In the genomic region with DNA sequence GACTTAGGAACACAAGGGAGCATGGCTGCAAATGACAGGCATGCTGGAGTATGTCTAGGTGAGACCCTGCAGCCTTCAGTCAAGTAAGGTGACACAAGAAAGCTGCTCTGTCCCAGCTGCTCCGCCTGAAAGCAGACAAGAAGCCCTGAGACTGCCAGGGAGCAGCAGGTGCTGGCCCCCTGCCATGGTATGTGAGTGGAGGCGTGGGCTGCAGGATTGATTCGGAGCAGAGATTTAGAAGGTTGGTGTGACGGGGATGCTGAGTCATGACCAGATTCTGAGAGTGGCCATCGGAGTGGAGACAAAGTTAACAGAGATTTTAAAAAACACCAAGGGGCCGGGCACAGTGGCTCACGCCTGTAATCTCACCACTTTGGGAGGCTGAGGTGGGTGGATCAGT, we compare ENCODE assay signal across 1 cellular context.
TF ChIP-seq lines count a peak whose summit lies in the region.

No MANE protein-coding gene starts in this region.

TF ChIP-seq in HEK293, 187 proteins besides CTCF, POLR2A, EP300 and RAD21 (continued from another document and continues in another):
- no peak for TF ChIP-seq KLF9 (tag by site-specific recombination; IDR thresholded peaks at IDR 0.05; ENCODE audit: low read depth)
- TF ChIP-seq ZNF248 (tag by site-specific recombination; IDR thresholded peaks at IDR 0.05): no peak
- no peak for TF ChIP-seq ZNF157 (tag by site-specific recombination; IDR thresholded peaks at IDR 0.05)
- TF ChIP-seq GLI2 (tag by site-specific recombination; IDR thresholded peaks at IDR 0.05; ENCODE audit: borderline replicate concordance, low read depth): no peak
- TF ChIP-seq ZNF514 (tag by site-specific recombination; IDR thresholded peaks at IDR 0.05): no peak
- no peak for TF ChIP-seq ZNF221 (tag by site-specific recombination; IDR thresholded peaks at IDR 0.05; ENCODE audit: borderline replicate concordance)
- no peak for TF ChIP-seq ZNF174 (tag by site-specific recombination; IDR thresholded peaks at IDR 0.05)
- TF ChIP-seq ZBTB8A (tag by site-specific recombination; IDR thresholded peaks at IDR 0.05): no peak
- no peak for TF ChIP-seq ZNF341 (tag by site-specific recombination; IDR thresholded peaks at IDR 0.05; ENCODE audit: low read depth)
- TF ChIP-seq ZBTB48 (tag by site-specific recombination; IDR thresholded peaks at IDR 0.05): peak; percentile 52; the same call in 1 of the 2 replicates
- no peak for TF ChIP-seq ZNF560 (tag by site-specific recombination; IDR thresholded peaks at IDR 0.05; ENCODE audit: borderline replicate concordance)
- TF ChIP-seq, protein P1, sequence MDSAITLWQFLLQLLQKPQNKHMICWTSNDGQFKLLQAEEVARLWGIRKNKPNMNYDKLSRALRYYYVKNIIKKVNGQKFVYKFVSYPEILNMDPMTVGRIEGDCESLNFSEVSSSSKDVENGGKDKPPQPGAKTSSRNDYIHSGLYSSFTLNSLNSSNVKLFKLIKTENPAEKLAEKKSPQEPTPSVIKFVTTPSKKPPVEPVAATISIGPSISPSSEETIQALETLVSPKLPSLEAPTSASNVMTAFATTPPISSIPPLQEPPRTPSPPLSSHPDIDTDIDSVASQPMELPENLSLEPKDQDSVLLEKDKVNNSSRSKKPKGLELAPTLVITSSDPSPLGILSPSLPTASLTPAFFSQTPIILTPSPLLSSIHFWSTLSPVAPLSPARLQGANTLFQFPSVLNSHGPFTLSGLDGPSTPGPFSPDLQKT (IDR thresholded peaks at IDR 0.05; ENCODE audit: borderline replicate concordance, low read depth, low read length): no peak
- TF ChIP-seq, protein P2, sequence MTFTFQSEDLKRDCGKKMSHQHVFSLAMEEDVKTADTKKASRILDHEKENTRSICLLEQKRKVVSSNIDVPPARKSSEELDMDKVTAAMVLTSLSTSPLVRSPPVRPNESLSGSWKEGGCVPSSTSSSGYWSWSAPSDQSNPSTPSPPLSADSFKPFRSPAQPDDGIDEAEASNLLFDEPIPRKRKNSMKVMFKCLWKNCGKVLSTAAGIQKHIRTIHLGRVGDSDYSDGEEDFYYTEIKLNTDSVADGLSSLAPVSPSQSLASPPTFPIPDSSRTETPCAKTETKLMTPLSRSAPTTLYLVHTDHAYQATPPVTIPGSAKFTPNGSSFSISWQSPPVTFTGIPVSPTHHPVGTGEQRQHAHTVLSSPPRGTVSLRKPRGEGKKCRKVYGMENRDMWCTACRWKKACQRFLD (tag by site-specific recombination; IDR thresholded peaks at IDR 0.05): no peak
- TF ChIP-seq ZNF624 (tag by site-specific recombination; IDR thresholded peaks at IDR 0.05): no peak
- TF ChIP-seq ZNF184 (tag by site-specific recombination; IDR thresholded peaks at IDR 0.05): no peak
- TF ChIP-seq, protein P3, sequence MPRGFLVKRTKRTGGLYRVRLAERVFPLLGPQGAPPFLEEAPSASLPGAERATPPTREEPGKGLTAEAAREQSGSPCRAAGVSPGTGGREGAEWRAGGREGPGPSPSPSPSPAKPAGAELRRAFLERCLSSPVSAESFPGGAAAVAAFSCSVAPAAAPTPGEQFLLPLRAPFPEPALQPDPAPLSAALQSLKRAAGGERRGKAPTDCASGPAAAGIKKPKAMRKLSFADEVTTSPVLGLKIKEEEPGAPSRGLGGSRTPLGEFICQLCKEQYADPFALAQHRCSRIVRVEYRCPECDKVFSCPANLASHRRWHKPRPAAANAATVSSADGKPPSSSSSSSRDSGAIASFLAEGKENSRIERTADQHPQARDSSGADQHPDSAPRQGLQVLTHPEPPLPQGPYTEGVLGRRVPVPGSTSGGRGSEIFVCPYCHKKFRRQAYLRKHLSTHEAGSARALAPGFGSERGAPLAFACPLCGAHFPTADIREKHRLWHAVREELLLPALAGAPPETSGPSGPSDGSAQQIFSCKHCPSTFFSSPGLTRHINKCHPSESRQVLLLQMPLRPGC (tag by site-specific recombination; IDR thresholded peaks at IDR 0.05): no peak
- peak; percentile 24; the same call in 1 of the 2 replicates for TF ChIP-seq KLF10 (tag by site-specific recombination; IDR thresholded peaks at IDR 0.05)
- TF ChIP-seq MZF1 (tag by site-specific recombination; IDR thresholded peaks at IDR 0.05; ENCODE audit: borderline replicate concordance): no peak
- TF ChIP-seq ZNF302 (tag by site-specific recombination; IDR thresholded peaks at IDR 0.05; ENCODE audit: low read depth): no peak
- TF ChIP-seq, protein P4, sequence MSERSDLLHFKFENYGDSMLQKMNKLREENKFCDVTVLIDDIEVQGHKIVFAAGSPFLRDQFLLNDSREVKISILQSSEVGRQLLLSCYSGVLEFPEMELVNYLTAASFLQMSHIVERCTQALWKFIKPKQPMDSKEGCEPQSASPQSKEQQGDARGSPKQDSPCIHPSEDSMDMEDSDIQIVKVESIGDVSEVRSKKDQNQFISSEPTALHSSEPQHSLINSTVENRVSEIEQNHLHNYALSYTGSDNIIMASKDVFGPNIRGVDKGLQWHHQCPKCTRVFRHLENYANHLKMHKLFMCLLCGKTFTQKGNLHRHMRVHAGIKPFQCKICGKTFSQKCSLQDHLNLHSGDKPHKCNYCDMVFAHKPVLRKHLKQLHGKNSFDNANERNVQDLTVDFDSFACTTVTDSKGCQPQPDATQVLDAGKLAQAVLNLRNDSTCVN (tag by site-specific recombination; optimal IDR thresholded peaks at IDR 0.05): no peak
- no peak for TF ChIP-seq ZNF211 (tag by site-specific recombination; IDR thresholded peaks at IDR 0.05; ENCODE audit: low read depth)
- TF ChIP-seq ZNF529 (tag by site-specific recombination; IDR thresholded peaks at IDR 0.05; ENCODE audit: insufficient replicate concordance): no peak
- TF ChIP-seq ZNF23 (tag by site-specific recombination; IDR thresholded peaks at IDR 0.05; ENCODE audit: borderline replicate concordance): no peak
- TF ChIP-seq ZNF660 (tag by site-specific recombination; IDR thresholded peaks at IDR 0.05): peak; percentile 38; the same call in 1 of the 2 replicates
- peak; percentile 91 for TF ChIP-seq ZFHX2 (tag by site-specific recombination; conservative IDR thresholded peaks at IDR 0.05)
- TF ChIP-seq, protein P5, sequence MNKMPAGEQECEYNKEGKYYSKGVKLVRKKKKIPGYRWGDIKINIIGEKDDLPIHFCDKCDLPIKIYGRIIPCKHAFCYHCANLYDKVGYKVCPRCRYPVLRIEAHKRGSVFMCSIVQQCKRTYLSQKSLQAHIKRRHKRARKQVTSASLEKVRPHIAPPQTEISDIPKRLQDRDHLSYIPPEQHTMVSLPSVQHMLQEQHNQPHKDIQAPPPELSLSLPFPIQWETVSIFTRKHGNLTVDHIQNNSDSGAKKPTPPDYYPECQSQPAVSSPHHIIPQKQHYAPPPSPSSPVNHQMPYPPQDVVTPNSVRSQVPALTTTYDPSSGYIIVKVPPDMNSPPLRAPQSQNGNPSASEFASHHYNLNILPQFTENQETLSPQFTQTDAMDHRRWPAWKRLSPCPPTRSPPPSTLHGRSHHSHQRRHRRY (tag by site-specific recombination; IDR thresholded peaks at IDR 0.05): no peak
- TF ChIP-seq, protein P6, sequence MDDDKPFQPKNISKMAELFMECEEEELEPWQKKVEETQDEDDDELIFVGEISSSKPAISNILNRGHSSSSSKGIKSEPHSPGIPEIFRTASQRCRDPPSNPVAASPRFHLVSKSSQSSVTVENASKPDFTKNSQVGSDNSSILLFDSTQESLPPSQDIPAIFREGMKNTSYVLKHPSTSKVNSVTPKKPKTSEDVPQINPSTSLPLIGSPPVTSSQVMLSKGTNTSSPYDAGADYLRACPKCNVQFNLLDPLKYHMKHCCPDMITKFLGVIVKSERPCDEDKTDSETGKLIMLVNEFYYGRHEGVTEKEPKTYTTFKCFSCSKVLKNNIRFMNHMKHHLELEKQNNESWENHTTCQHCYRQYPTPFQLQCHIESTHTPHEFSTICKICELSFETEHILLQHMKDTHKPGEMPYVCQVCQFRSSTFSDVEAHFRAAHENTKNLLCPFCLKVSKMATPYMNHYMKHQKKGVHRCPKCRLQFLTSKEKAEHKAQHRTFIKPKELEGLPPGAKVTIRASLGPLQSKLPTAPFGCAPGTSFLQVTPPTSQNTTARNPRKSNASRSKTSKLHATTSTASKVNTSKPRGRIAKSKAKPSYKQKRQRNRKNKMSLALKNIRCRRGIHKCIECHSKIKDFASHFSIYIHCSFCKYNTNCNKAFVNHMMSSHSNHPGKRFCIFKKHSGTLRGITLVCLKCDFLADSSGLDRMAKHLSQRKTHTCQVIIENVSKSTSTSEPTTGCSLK (tag by site-specific recombination; IDR thresholded peaks at IDR 0.05): no peak
- TF ChIP-seq ZNF416 (tag by site-specific recombination; IDR thresholded peaks at IDR 0.05): no peak
- no peak for TF ChIP-seq ZFP41 (tag by site-specific recombination; IDR thresholded peaks at IDR 0.05; ENCODE audit: borderline replicate concordance)
- no peak for TF ChIP-seq ZNF112 (tag by site-specific recombination; IDR thresholded peaks at IDR 0.05)
- TF ChIP-seq, protein P7, sequence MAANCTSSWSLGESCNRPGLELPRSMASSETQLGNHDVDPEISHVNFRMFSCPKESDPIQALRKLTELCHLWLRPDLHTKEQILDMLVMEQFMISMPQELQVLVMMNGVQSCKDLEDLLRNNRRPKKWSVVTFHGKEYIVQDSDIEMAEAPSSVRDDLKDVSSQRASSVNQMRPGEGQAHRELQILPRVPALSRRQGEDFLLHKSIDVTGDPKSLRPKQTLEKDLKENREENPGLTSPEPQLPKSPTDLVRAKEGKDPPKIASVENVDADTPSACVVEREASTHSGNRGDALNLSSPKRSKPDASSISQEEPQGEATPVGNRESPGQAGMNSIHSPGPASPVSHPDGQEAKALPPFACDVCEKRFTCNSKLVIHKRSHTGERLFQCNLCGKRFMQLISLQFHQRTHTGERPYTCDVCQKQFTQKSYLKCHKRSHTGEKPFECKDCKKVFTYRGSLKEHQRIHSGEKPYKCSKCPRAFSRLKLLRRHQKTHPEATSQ (tag by site-specific recombination; IDR thresholded peaks at IDR 0.05): no peak
- peak; percentile 69 for TF ChIP-seq ZNF600 (tag by site-specific recombination; IDR thresholded peaks at IDR 0.05)
- peak; percentile 74; the same call in 1 of the 2 replicates for TF ChIP-seq ZNF394 (tag by site-specific recombination; IDR thresholded peaks at IDR 0.05; ENCODE audit: borderline replicate concordance)
- no peak for TF ChIP-seq ZSCAN16 (tag by site-specific recombination; IDR thresholded peaks at IDR 0.05)
- no peak for TF ChIP-seq ZNF530 (tag by site-specific recombination; IDR thresholded peaks at IDR 0.05; ENCODE audit: low read depth)
- TF ChIP-seq, protein P8, sequence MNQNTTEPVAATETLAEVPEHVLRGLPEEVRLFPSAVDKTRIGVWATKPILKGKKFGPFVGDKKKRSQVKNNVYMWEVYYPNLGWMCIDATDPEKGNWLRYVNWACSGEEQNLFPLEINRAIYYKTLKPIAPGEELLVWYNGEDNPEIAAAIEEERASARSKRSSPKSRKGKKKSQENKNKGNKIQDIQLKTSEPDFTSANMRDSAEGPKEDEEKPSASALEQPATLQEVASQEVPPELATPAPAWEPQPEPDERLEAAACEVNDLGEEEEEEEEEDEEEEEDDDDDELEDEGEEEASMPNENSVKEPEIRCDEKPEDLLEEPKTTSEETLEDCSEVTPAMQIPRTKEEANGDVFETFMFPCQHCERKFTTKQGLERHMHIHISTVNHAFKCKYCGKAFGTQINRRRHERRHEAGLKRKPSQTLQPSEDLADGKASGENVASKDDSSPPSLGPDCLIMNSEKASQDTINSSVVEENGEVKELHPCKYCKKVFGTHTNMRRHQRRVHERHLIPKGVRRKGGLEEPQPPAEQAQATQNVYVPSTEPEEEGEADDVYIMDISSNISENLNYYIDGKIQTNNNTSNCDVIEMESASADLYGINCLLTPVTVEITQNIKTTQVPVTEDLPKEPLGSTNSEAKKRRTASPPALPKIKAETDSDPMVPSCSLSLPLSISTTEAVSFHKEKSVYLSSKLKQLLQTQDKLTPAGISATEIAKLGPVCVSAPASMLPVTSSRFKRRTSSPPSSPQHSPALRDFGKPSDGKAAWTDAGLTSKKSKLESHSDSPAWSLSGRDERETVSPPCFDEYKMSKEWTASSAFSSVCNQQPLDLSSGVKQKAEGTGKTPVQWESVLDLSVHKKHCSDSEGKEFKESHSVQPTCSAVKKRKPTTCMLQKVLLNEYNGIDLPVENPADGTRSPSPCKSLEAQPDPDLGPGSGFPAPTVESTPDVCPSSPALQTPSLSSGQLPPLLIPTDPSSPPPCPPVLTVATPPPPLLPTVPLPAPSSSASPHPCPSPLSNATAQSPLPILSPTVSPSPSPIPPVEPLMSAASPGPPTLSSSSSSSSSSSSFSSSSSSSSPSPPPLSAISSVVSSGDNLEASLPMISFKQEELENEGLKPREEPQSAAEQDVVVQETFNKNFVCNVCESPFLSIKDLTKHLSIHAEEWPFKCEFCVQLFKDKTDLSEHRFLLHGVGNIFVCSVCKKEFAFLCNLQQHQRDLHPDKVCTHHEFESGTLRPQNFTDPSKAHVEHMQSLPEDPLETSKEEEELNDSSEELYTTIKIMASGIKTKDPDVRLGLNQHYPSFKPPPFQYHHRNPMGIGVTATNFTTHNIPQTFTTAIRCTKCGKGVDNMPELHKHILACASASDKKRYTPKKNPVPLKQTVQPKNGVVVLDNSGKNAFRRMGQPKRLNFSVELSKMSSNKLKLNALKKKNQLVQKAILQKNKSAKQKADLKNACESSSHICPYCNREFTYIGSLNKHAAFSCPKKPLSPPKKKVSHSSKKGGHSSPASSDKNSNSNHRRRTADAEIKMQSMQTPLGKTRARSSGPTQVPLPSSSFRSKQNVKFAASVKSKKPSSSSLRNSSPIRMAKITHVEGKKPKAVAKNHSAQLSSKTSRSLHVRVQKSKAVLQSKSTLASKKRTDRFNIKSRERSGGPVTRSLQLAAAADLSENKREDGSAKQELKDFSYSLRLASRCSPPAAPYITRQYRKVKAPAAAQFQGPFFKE (tag by site-specific recombination; IDR thresholded peaks at IDR 0.05; ENCODE audit: borderline replicate concordance): no peak
- TF ChIP-seq EGR2 (tag by site-specific recombination; IDR thresholded peaks at IDR 0.05; ENCODE audit: low read depth): peak; percentile 79
- no peak for TF ChIP-seq ZBTB17 (tag by site-specific recombination; IDR thresholded peaks at IDR 0.05)
- TF ChIP-seq ZNF623 (tag by site-specific recombination; IDR thresholded peaks at IDR 0.05): no peak
- no peak for TF ChIP-seq ZNF837 (tag by site-specific recombination; IDR thresholded peaks at IDR 0.05)
- TF ChIP-seq ZNF664 (tag by site-specific recombination; IDR thresholded peaks at IDR 0.05): no peak
- no peak for TF ChIP-seq SP2 (tag by site-specific recombination; IDR thresholded peaks at IDR 0.05)
- TF ChIP-seq ZNF670 (tag by site-specific recombination; IDR thresholded peaks at IDR 0.05; ENCODE audit: low read depth): no peak
- no peak for TF ChIP-seq GLIS1 (tag by site-specific recombination; IDR thresholded peaks at IDR 0.05)
- TF ChIP-seq SCRT2 (tag by site-specific recombination; IDR thresholded peaks at IDR 0.05): no peak; the same call in 1 of the 2 replicates
- TF ChIP-seq ZNF10 (tag by site-specific recombination; IDR thresholded peaks at IDR 0.05): no peak
- no peak for TF ChIP-seq ZNF114 (tag by site-specific recombination; IDR thresholded peaks at IDR 0.05)
- no peak for TF ChIP-seq ZSCAN30 (tag by site-specific recombination; IDR thresholded peaks at IDR 0.05)
- peak; percentile 65 for TF ChIP-seq ZIC2 (tag by site-specific recombination; IDR thresholded peaks at IDR 0.05)
- no peak for TF ChIP-seq ZNF335 (tag by site-specific recombination; conservative IDR thresholded peaks at IDR 0.05)
- 0 out of 2 replicates have a peak, but pooled peaks have one; percentile 33 for TF ChIP-seq ZNF629 (tag by site-specific recombination; IDR thresholded peaks at IDR 0.05)
- TF ChIP-seq IKZF3 (tag by site-specific recombination; IDR thresholded peaks at IDR 0.05): no peak
- no peak for TF ChIP-seq ZXDB (tag by site-specific recombination; IDR thresholded peaks at IDR 0.05)
